In the genomic region with DNA sequence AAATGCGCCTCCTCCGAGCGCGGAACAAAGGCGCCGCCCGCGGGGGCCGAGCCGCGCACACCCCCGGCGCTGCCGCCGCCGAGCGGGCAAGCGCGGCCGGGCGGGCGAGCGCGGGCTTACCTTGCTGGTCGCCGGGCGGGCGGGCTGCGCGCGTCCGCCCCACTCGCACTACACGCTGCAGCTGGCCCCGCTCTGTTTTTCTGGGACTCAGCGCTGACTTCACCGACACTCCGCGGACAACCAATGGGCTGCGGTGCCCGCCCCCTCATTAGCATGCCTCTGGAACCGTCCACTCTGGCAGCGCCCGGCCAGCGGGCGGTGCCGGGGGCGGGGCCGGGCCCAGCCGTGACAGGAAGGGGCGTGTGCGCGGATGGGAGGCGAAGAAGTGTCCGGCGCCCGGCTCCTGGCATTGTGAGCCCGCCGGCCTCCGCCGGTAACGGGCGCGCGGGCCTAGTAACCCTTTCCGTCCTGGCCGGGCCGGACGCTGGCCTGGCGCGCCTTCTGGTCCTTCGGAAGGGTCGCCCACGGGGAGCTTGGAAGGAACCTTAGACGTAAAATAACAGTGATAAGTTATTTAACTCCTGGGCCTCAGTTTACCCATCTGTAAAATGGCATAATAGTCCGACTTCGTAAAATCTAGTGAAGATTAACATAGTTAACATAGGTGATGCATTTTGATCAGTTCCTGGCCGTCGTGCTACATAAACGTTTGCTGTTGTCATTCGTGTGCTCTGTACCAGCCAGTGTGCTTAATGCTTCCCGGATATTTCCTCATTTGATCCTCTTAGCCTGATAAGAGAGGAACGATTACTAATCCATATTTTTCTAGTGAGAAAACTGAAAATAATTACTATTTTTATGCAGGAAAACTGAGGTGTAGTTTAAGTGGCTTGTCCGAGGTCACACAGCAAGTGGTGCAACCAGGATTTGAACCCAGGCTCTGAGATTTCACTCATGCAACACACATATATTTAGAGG, we compare ENCODE assay signal across 8 cellular contexts. TPM values are rescaled to one million over a fixed set of nuclear protein-coding genes. Genes with fewer than 3 reads are reported as not detected.
DNase-seq lines count a peak whose midpoint lies in the region; ATAC-seq and TF ChIP-seq lines count a peak whose summit lies in the region.

A gene (minus strand): TSS at position 172 of the 978 bp plus-strand sequence. CDS start 120,236 bp downstream, outside the sequence.

- no peaks in the 10 kb centered on the region for H3K36me3 Mint-ChIP-seq in activated naive CD8-positive, alpha-beta T cell

- H3K4me3 ChIP-seq in GM08714 (ENCODE audit: low read length): peak within 1 kb of the TSS; percentile 85
- peak within 1 kb of the TSS; percentile 81 for H3K4me3 ChIP-seq in suprapubic skin

- 30% methylated on average over 12 of the region's 84 CpGs for WGBS in suprapubic skin

- peak; percentile 98 for ATAC-seq in HG02623 (IDR thresholded peaks at IDR 0.05; ENCODE audit: unreplicated experiment)
- peak; percentile 99 for ATAC-seq in SK-N-SH treated with all-trans-retinoic acid at 6 μM for 48 hours
- peak; percentile 99 for ATAC-seq in omental fat pad (ENCODE audit: low FRiP score)

- peak; percentile 97 for DNase-seq in NCI-H1092 treated with DMSO at 0.1 percent for 48 hours (lab: John Stamatoyannopoulos, UW)
- peak; percentile 96 for DNase-seq in glomerular visceral epithelial cell (ENCODE audit: extremely low spot score)
- DNase-seq in omental fat pad (ENCODE audit: low spot score): peak; percentile 75
- DNase-seq in suprapubic skin (ENCODE audit: low spot score in 2 of 2): peak; percentile 97 to 98

- no peaks in the 10 kb centered on the region for H3K9me3 Mint-ChIP-seq in activated naive CD8-positive, alpha-beta T cell (ENCODE audit: low read depth)

- H3K27ac Mint-ChIP-seq in activated naive CD8-positive, alpha-beta T cell: no peak within 1 kb of the TSS

- H3K4me1 ChIP-seq in suprapubic skin: peaks cover 14% of the 10 kb centered on the region

- peak within 1 kb of the TSS; percentile 98 for H3K4me3 Mint-ChIP-seq in activated naive CD8-positive, alpha-beta T cell

- peak within 1 kb of the TSS; percentile 84 for H3K27ac ChIP-seq in suprapubic skin

- TF ChIP-seq POLR2A in suprapubic skin (IDR thresholded peaks at IDR 0.05): peak; percentile 56 to 98

- H3K9me3 ChIP-seq in suprapubic skin: no peaks in the 10 kb centered on the region

- H3K27me3 Mint-ChIP-seq in activated naive CD8-positive, alpha-beta T cell: peaks cover 1% of the 10 kb centered on the region

- no peaks in the 10 kb centered on the region for H3K36me3 ChIP-seq in suprapubic skin

- TF ChIP-seq CTCF in omental fat pad (IDR thresholded peaks at IDR 0.05) (no peak), suprapubic skin (IDR thresholded peaks at IDR 0.05) (no peak)

- peaks cover 12% of the 10 kb centered on the region for H3K4me1 Mint-ChIP-seq in activated naive CD8-positive, alpha-beta T cell (ENCODE audit: low read depth)

- H3K27me3 ChIP-seq in suprapubic skin: no peaks in the 10 kb centered on the region

- TF ChIP-seq EP300 in suprapubic skin (IDR thresholded peaks at IDR 0.05): no peak

TF ChIP-seq in SK-N-SH treated with all-trans-retinoic acid at 6 μM for 48 hours, 23 proteins besides CTCF, POLR2A, EP300 and RAD21:
- peak; percentile 68; the same call in 1 of the 2 replicates for TF ChIP-seq ZFP3 (CRISPR knock-in tag; IDR thresholded peaks at IDR 0.05)
- TF ChIP-seq ZNF70 (CRISPR knock-in tag; IDR thresholded peaks at IDR 0.05): peak; percentile 30; the same call in 1 of the 2 replicates
- TF ChIP-seq, protein P1, sequence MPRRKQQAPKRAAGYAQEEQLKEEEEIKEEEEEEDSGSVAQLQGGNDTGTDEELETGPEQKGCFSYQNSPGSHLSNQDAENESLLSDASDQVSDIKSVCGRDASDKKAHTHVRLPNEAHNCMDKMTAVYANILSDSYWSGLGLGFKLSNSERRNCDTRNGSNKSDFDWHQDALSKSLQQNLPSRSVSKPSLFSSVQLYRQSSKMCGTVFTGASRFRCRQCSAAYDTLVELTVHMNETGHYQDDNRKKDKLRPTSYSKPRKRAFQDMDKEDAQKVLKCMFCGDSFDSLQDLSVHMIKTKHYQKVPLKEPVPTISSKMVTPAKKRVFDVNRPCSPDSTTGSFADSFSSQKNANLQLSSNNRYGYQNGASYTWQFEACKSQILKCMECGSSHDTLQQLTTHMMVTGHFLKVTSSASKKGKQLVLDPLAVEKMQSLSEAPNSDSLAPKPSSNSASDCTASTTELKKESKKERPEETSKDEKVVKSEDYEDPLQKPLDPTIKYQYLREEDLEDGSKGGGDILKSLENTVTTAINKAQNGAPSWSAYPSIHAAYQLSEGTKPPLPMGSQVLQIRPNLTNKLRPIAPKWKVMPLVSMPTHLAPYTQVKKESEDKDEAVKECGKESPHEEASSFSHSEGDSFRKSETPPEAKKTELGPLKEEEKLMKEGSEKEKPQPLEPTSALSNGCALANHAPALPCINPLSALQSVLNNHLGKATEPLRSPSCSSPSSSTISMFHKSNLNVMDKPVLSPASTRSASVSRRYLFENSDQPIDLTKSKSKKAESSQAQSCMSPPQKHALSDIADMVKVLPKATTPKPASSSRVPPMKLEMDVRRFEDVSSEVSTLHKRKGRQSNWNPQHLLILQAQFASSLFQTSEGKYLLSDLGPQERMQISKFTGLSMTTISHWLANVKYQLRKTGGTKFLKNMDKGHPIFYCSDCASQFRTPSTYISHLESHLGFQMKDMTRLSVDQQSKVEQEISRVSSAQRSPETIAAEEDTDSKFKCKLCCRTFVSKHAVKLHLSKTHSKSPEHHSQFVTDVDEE (CRISPR knock-in tag; IDR thresholded peaks at IDR 0.05): no peak
- TF ChIP-seq ZNF8 (CRISPR knock-in tag; IDR thresholded peaks at IDR 0.05): 0 out of 2 replicates have a peak, but pooled peaks have one; percentile 15
- TF ChIP-seq ARNTL (CRISPR knock-in tag; IDR thresholded peaks at IDR 0.05; ENCODE audit: borderline replicate concordance, low read depth): no peak
- TF ChIP-seq ZFP30 (CRISPR knock-in tag; IDR thresholded peaks at IDR 0.05): no peak

RNA-seq across cellular contexts. Expression of the gene that starts here (rescaled TPM):
- 1,000 to 10,000 TPM in 1 of 4 donors, 100 to 1,000 TPM in 3; 120 to 1,051 (median 449) TPM for total RNA-seq in omental fat pad
- 10 to 100 TPM; 28.1 to 92.5 (median 41.7) TPM for total RNA-seq in suprapubic skin

Comparison
In these comparisons a context has a peak if more than half of its experiments do, and no peak if none do; other contexts are left out.
1. Peak in every context shown above with its lines: DNase-seq, ATAC-seq, H3K4me3 ChIP-seq and H3K27ac ChIP-seq.